In the genomic region with DNA sequence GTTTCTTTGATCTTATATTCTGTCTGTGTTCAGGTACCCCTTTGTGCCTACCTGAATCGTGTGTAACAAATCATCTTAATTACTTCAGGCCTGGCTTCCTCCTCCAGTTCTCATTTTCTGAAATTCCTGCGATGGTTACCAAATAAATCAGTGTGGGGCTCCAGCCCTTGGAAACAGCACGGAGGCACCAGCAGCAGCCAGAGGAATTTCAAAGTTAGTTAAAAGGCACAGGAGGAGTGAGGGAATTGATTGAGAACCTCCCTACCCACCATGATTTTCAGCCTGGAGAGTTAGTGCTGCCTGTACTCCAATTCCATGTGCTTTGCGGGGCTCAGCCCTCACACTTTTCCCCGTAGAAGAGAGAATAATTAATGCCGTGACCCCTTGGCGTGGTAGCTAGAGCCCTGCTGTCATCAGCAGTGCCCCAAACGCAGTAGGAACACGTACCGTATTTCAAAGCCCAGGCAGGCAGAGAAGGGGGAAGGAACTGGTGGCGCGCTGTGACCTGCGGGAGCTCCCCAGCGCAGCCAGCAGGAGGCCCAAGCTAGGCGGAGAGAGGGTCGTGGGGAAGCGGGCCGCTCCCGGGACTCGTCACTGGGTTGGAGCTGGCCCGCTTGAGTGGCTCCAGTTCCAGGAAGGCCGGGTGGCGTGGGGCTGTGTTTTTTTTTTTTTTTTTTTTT, we compare ENCODE assay signal across 21 cellular contexts.
DNase-seq lines count a peak whose midpoint lies in the region; ATAC-seq and TF ChIP-seq lines count a peak whose summit lies in the region.
"Had no signal": no experiment of that assay in that cellular context is flagged by ENCODE, and none has a peak within 500 bp of the region (broad histone marks: within the 10 kb centered on the region; RNA-seq: fewer than 3 reads in every experiment).

No MANE protein-coding gene starts in this region.

- H3K27me3 Mint-ChIP-seq in type B pancreatic cell: peaks cover 3% of the 10 kb centered on the region
- H3K27me3 Mint-ChIP-seq in activated T-cell treated with anti-CD3 and anti-CD28 coated beads, Interleukin-2, amount 50 U/mL, for 24 hours: peaks cover 43% of the 10 kb centered on the region

- H3K27ac ChIP-seq in cardiac muscle cell: no peak overlapping the region
- peak overlapping the region; percentile 17 for H3K27ac ChIP-seq in mesodermal cell (ENCODE audit: low read depth, low read length, severe bottlenecking)
- H3K27ac ChIP-seq in effector memory CD4-positive, alpha-beta T cell (ENCODE audit: insufficient read depth, low read length, poor library complexity, severe bottlenecking): no peak overlapping the region
- H3K27ac ChIP-seq: lower lobe of right lung, right atrium auricular region, upper lobe of right lung, VCaP had no signal

- no peaks in the 10 kb centered on the region for H3K4me1 ChIP-seq in cardiac muscle cell (ENCODE audit: low read depth)
- H3K4me1 ChIP-seq in mesodermal cell (ENCODE audit: control insufficient read depth, insufficient read depth, low read length, poor library complexity, severe bottlenecking): no peaks in the 10 kb centered on the region
- H3K4me1 ChIP-seq in effector memory CD4-positive, alpha-beta T cell (ENCODE audit: control insufficient read depth, insufficient read depth, low read length, poor library complexity, severe bottlenecking): no peaks in the 10 kb centered on the region
- H3K4me1 ChIP-seq: lower lobe of right lung, right atrium auricular region, upper lobe of right lung had no signal

- peak overlapping the region; percentile 79 for H3K27ac Mint-ChIP-seq in type B pancreatic cell
- no peak overlapping the region for H3K27ac Mint-ChIP-seq in activated T-cell treated with anti-CD3 and anti-CD28 coated beads, Interleukin-2, amount 50 U/mL, for 24 hours
- H3K27ac Mint-ChIP-seq: activated naive CD8-positive, alpha-beta T cell treated with anti-CD3 and anti-CD28 coated beads for 36 hours; CD8-positive, alpha-beta T cell; natural killer cell treated with Interleukin-12 subunit alpha and Interleukin-12 subunit beta and Interleukin-15 and Interleukin-18, amount 100 ng/mL, for 72 hours; stimulated activated naive CD8-positive, alpha-beta T cell treated with anti-CD3 and anti-CD28 coated beads, Interleukin-15, Interleukin-2, amounts not matched to agents 100 ng/mL and 50 ng/mL, for 24 hours had no signal

- H3K4me3 Mint-ChIP-seq in type B pancreatic cell: peak overlapping the region; percentile 72
- H3K4me3 Mint-ChIP-seq in activated T-cell treated with anti-CD3 and anti-CD28 coated beads, Interleukin-2, amount 50 U/mL, for 24 hours: no peak overlapping the region
- H3K4me3 Mint-ChIP-seq: activated naive CD8-positive, alpha-beta T cell treated with anti-CD3 and anti-CD28 coated beads for 36 hours; CD8-positive, alpha-beta T cell; natural killer cell treated with Interleukin-12 subunit alpha and Interleukin-12 subunit beta and Interleukin-15 and Interleukin-18, amount 100 ng/mL, for 72 hours; stimulated activated naive CD8-positive, alpha-beta T cell treated with anti-CD3 and anti-CD28 coated beads, Interleukin-15, Interleukin-2, amounts not matched to agents 100 ng/mL and 50 ng/mL, for 24 hours had no signal

- peak in 1 of 2 donors; percentile 24 for DNase-seq in cardiac muscle cell (ENCODE audit: low read depth in 1 of 2, low spot score in 1 of 2)
- no peak for DNase-seq in Right ventricle myocardium inferior (ENCODE audit: missing footprints)
- DNase-seq in epithelial cell of proximal tubule (ENCODE audit: low read depth): no peak
- DNase-seq in type B pancreatic cell (ENCODE audit: extremely low spot score, unreplicated experiment): no peak
- no peak for DNase-seq in effector memory CD4-positive, alpha-beta T cell
- no peak for DNase-seq in NOMO-1 treated with dmso at 0.1 percent for 144 hours (lab: John Stamatoyannopoulos, UW; ENCODE audit: unreplicated experiment)
- no peak for DNase-seq in activated T-cell treated with anti-CD3 and anti-CD28 coated beads, Interleukin-2, amount 50 U/mL, for 24 hours
- DNase-seq: activated naive CD8-positive, alpha-beta T cell treated with anti-CD3 and anti-CD28 coated beads for 36 hours; CD8-positive, alpha-beta T cell; DND-41; hippocampal formation; lower lobe of right lung; NCI-H1694 treated with DMSO at 0.1 percent for 48 hours; NCI-H345; RPMI8226; upper lobe of right lung had no signal

- H3K9me3 ChIP-seq in cardiac muscle cell (ENCODE audit: low read depth) (no peaks in the 10 kb centered on the region), mesodermal cell (ENCODE audit: control insufficient read depth, low read length) (no peaks in the 10 kb centered on the region)
- H3K9me3 ChIP-seq in effector memory CD4-positive, alpha-beta T cell (ENCODE audit: control insufficient read depth, low read length): no peaks in the 10 kb centered on the region
- H3K9me3 ChIP-seq: lower lobe of right lung, right atrium auricular region, upper lobe of right lung had no signal

- WGBS in mesodermal cell (ENCODE audit: insufficient coverage in 2 of 2), 2 experiments: 80 to 83% methylated on average over 9 to 14 of the region's 23 CpGs

- H3K36me3 ChIP-seq in cardiac muscle cell (no peaks in the 10 kb centered on the region), mesodermal cell (ENCODE audit: control insufficient read depth, insufficient read depth, low read length) (no peaks in the 10 kb centered on the region)
- H3K36me3 ChIP-seq in effector memory CD4-positive, alpha-beta T cell (ENCODE audit: control insufficient read depth, insufficient read depth, low read length): no peaks in the 10 kb centered on the region
- H3K36me3 ChIP-seq: lower lobe of right lung, right atrium auricular region, upper lobe of right lung had no signal

- no peak overlapping the region for H3K4me3 ChIP-seq in cardiac muscle cell
- no peak overlapping the region for H3K4me3 ChIP-seq in epithelial cell of proximal tubule (ENCODE audit: low read depth, low read length)
- no peak overlapping the region for H3K4me3 ChIP-seq in mesodermal cell (ENCODE audit: extremely low read depth, insufficient read depth, low read length, poor library complexity, severe bottlenecking)
- H3K4me3 ChIP-seq in effector memory CD4-positive, alpha-beta T cell (ENCODE audit: insufficient read depth, low read depth, low read length, poor library complexity, severe bottlenecking): no peak overlapping the region
- H3K4me3 ChIP-seq: lower lobe of right lung, right atrium auricular region, upper lobe of right lung had no signal

- intact Hi-C loops in Right ventricle myocardium inferior (cut with DNase I): no loop called here

- no peak for ATAC-seq in Right ventricle myocardium inferior
- ATAC-seq: CD8-positive, alpha-beta T cell; lower lobe of right lung; natural killer cell treated with Interleukin-12 subunit alpha and Interleukin-12 subunit beta and Interleukin-15 and Interleukin-18, amount 100 ng/mL, for 72 hours; upper lobe of right lung had no signal

- TF ChIP-seq CTCF in cardiac muscle cell (IDR thresholded peaks at IDR 0.05; ENCODE audit: low read depth, low read length) (peak; percentile 38), epithelial cell of proximal tubule (conservative IDR thresholded peaks at IDR 0.05; ENCODE audit: low read depth, low read length) (peak; percentile 8), type B pancreatic cell (conservative IDR thresholded peaks at IDR 0.05) (peak; percentile 34)

- H3K36me3 Mint-ChIP-seq in type B pancreatic cell: no peaks in the 10 kb centered on the region
- no peaks in the 10 kb centered on the region for H3K36me3 Mint-ChIP-seq in activated T-cell treated with anti-CD3 and anti-CD28 coated beads, Interleukin-2, amount 50 U/mL, for 24 hours (ENCODE audit: low read depth)
- H3K36me3 Mint-ChIP-seq: activated naive CD8-positive, alpha-beta T cell treated with anti-CD3 and anti-CD28 coated beads for 36 hours; CD8-positive, alpha-beta T cell; natural killer cell treated with Interleukin-12 subunit alpha and Interleukin-12 subunit beta and Interleukin-15 and Interleukin-18, amount 100 ng/mL, for 72 hours had no signal

- H3K9me3 Mint-ChIP-seq in type B pancreatic cell: peaks cover 4% of the 10 kb centered on the region
- H3K9me3 Mint-ChIP-seq in activated T-cell treated with anti-CD3 and anti-CD28 coated beads, Interleukin-2, amount 50 U/mL, for 24 hours: no peaks in the 10 kb centered on the region
- H3K9me3 Mint-ChIP-seq: activated naive CD8-positive, alpha-beta T cell treated with anti-CD3 and anti-CD28 coated beads for 36 hours; CD8-positive, alpha-beta T cell; natural killer cell treated with Interleukin-12 subunit alpha and Interleukin-12 subunit beta and Interleukin-15 and Interleukin-18, amount 100 ng/mL, for 72 hours; stimulated activated naive CD8-positive, alpha-beta T cell treated with anti-CD3 and anti-CD28 coated beads, Interleukin-15, Interleukin-2, amounts not matched to agents 100 ng/mL and 50 ng/mL, for 24 hours had no signal

- H3K27me3 ChIP-seq in cardiac muscle cell: no peaks in the 10 kb centered on the region
- peaks cover 4% of the 10 kb centered on the region for H3K27me3 ChIP-seq in effector memory CD4-positive, alpha-beta T cell (replicated peaks; ENCODE audit: control insufficient read depth, insufficient read depth, low read length, poor library complexity, severe bottlenecking)
- H3K27me3 ChIP-seq: right atrium auricular region had no signal

- peaks cover 19% of the 10 kb centered on the region for H3K4me1 Mint-ChIP-seq in type B pancreatic cell (ENCODE audit: unreplicated experiment)
- H3K4me1 Mint-ChIP-seq in activated T-cell treated with anti-CD3 and anti-CD28 coated beads, Interleukin-2, amount 50 U/mL, for 24 hours (ENCODE audit: low read depth): no peaks in the 10 kb centered on the region
- H3K4me1 Mint-ChIP-seq: activated naive CD8-positive, alpha-beta T cell treated with anti-CD3 and anti-CD28 coated beads for 36 hours had no signal
